ENCODE assay signal across 9 cellular contexts in genomic region chr3:194592798-194593752, GRCh38. TPM values are rescaled to one million over a fixed set of nuclear protein-coding genes. Genes with fewer than 3 reads are reported as not detected.
DNase-seq lines count a peak whose midpoint lies in the region; ATAC-seq, FAIRE-seq and TF ChIP-seq lines count a peak whose summit lies in the region.
"Had no signal": no experiment of that assay in that cellular context is flagged by ENCODE, and none has a peak within 500 bp of the region (broad histone marks: within the 10 kb centered on the region; RNA-seq: fewer than 3 reads in every experiment).

No MANE protein-coding gene starts in this region.

- DNase-seq in AG09309 (ENCODE audit: low read depth): peak; percentile 100
- peak; percentile 95 for DNase-seq in HS-27A (ENCODE audit: low read depth)
- DNase-seq in keratinocyte (ENCODE audit: low read depth, low spot score): peak; percentile 70
- DNase-seq in DMS53 (lab: John Stamatoyannopoulos, UW): no peak
- DNase-seq in HAP-1 (ENCODE audit: low spot score in 2 of 2): no peak
- DNase-seq: occipital lobe had no signal

- ATAC-seq in GM18868 (IDR thresholded peaks at IDR 0.05; ENCODE audit: unreplicated experiment): no peak
- no peak for ATAC-seq in HG02571 (IDR thresholded peaks at IDR 0.05; ENCODE audit: unreplicated experiment)

- H3K36me3 ChIP-seq in keratinocyte (ENCODE audit: control insufficient read depth in 2 of 2, extremely low read depth in 1 of 2, insufficient read depth in 2 of 2, low read length in 2 of 2): peaks cover 4 to 17% of the 10 kb centered on the region in 2 experiments
- H3K36me3 ChIP-seq in HAP-1 (replicated peaks): no peaks in the 10 kb centered on the region

- H3K4me1 ChIP-seq in keratinocyte (ENCODE audit: control insufficient read depth, extremely low read depth, insufficient read depth, low read length) (peaks cover 17% of the 10 kb centered on the region), HAP-1 (no peaks in the 10 kb centered on the region)

- in situ Hi-C loops in HAP-1 (cut with MboI; ENCODE audit: low sequenced_read_pairs): no loop called here

- H3K9me1 ChIP-seq in keratinocyte (ENCODE audit: control insufficient read depth, extremely low read depth, insufficient read depth, low read length): no peaks in the 10 kb centered on the region

- H3K27me3 ChIP-seq in keratinocyte (ENCODE audit: control insufficient read depth, extremely low read depth, insufficient read depth, low read length) (no peaks in the 10 kb centered on the region), HAP-1 (ENCODE audit: low read depth) (no peaks in the 10 kb centered on the region)

- H3K4me3 ChIP-seq in AG09309 (ENCODE audit: control insufficient read depth, low read depth, low read length): no peak overlapping the region
- no peak overlapping the region for H3K4me3 ChIP-seq in keratinocyte (ENCODE audit: control insufficient read depth in 2 of 3, extremely low read depth in 1 of 3, insufficient read depth in 2 of 3, low read depth in 1 of 3, low read length in 3 of 3)
- H3K4me3 ChIP-seq in HAP-1: no peak overlapping the region

- H3K9me3 ChIP-seq in keratinocyte (ENCODE audit: control insufficient read depth, low read depth, low read length) (no peaks in the 10 kb centered on the region), HAP-1 (no peaks in the 10 kb centered on the region)

- H3K9ac ChIP-seq in keratinocyte (ENCODE audit: control insufficient read depth, extremely low read depth, insufficient read depth, low read length): no peak overlapping the region

- H3K4me2 ChIP-seq in keratinocyte (ENCODE audit: control insufficient read depth, extremely low read depth, insufficient read depth, low read depth, low read length): peak overlapping the region; percentile 33

- FAIRE-seq in keratinocyte (lab: Jason Lieb, UNC): peak; percentile 92

- peak; percentile 5 for TF ChIP-seq CTCF in AG09309 (IDR thresholded peaks at IDR 0.05; ENCODE audit: control insufficient read depth, insufficient read depth, low read depth, low read length, missing control alignments)
- TF ChIP-seq CTCF in VCaP (conservative IDR thresholded peaks at IDR 0.05): peak; percentile 32
- peak in 2 of 3 experiments; percentile 42 to 51 for TF ChIP-seq CTCF in keratinocyte (optimal IDR thresholded peaks at IDR 0.05 in 1 of 3, IDR thresholded peaks at IDR 0.05 in 1 of 3, conservative IDR thresholded peaks at IDR 0.05 in 1 of 3; ENCODE audit: extremely low read depth in 1 of 3, insufficient read depth in 2 of 3, low read length in 3 of 3)

- H3K79me2 ChIP-seq in keratinocyte (ENCODE audit: control insufficient read depth, insufficient read depth, low read length): no peaks in the 10 kb centered on the region

- H2AFZ ChIP-seq in keratinocyte (ENCODE audit: control insufficient read depth, low read length): no peak overlapping the region

- dilution Hi-C loops in keratinocyte (cut with MboI; ENCODE audit: extremely low pct_ligation_motif_present, low sequenced_read_pairs): no loop called here

- H4K20me1 ChIP-seq in keratinocyte (ENCODE audit: control insufficient read depth, extremely low read depth, insufficient read depth, low read length): no peaks in the 10 kb centered on the region

- H3K27ac ChIP-seq in VCaP (peak overlapping the region; percentile 73), keratinocyte (ENCODE audit: control insufficient read depth, insufficient read depth, low read length) (no peak overlapping the region)

RNA-seq across cellular contexts. Expression of gene TMEM44, which starts 40.1 kb away (rescaled TPM):
- polyA plus RNA-seq in keratinocyte: 13.3 to 19.1 TPM (median 16.6 TPM) in 3 replicates
- 4.4 TPM for polyA plus RNA-seq in keratinocyte (2011; ENCODE audit: low read depth)
- polyA plus RNA-seq in keratinocyte (2011; cell fraction: cytosol; rRNA removed): 9.9 and 13.3 TPM in 2 replicates
- 39.7 and 55.1 TPM in 2 replicates for polyA plus RNA-seq in keratinocyte (2011; cell fraction: nucleus; rRNA removed)
- 7.3 and 17.4 TPM in 2 replicates for polyA plus RNA-seq in keratinocyte (2012; ENCODE audit: low replicate concordance)
- polyA minus RNA-seq in keratinocyte: 14.2 to 17.5 TPM (median 16.5 TPM) in 3 replicates
- polyA minus RNA-seq in keratinocyte (2011; cell fraction: cytosol; rRNA and poly(A)+ RNA removed): 21.1 TPM
- polyA minus RNA-seq in keratinocyte (2011; cell fraction: nucleus; rRNA and poly(A)+ RNA removed): 21.3 and 22.2 TPM in 2 replicates

Comparison
In these comparisons a context has a peak if more than half of its experiments do, and no peak if none do; other contexts are left out.
1. DNase-seq: peak in AG09309 (single experiment), HS-27A (single experiment) and keratinocyte (single experiment); none in DMS53 (single experiment) and HAP-1 (0 of 2).
2. Peak in every context shown above with its lines, with median percentiles within 50 percentile points of each other: CTCF ChIP-seq.